Comparison of ENCODE assay signal across 12 cellular contexts in genomic region chr1:10065344-10065685, GRCh38. TPM values are rescaled to one million over a fixed set of nuclear protein-coding genes. Genes with fewer than 3 reads are reported as not detected.
DNase-seq lines count a peak whose midpoint lies in the region; ATAC-seq and TF ChIP-seq lines count a peak whose summit lies in the region.
"Had no signal": no experiment of that assay in that cellular context is flagged by ENCODE, and none has a peak within 500 bp of the region (broad histone marks: within the 10 kb centered on the region; RNA-seq: fewer than 3 reads in every experiment).

No MANE protein-coding gene starts in this region.

- TF ChIP-seq CTCF in HFFc6 (IDR thresholded peaks at IDR 0.05) (no peak), adrenal gland (IDR thresholded peaks at IDR 0.05) (no peak), left ventricle myocardium inferior (IDR thresholded peaks at IDR 0.05; ENCODE audit: borderline replicate concordance) (no peak), osteocyte (IDR thresholded peaks at IDR 0.05) (no peak)

- no peak for TF ChIP-seq POLR2A in adrenal gland (IDR thresholded peaks at IDR 0.05)

- no peak for ATAC-seq in GM18858 (IDR thresholded peaks at IDR 0.05; ENCODE audit: unreplicated experiment)

- no peak overlapping the region for H3K4me3 ChIP-seq in adrenal gland
- no peak overlapping the region for H3K4me3 ChIP-seq in left ventricle myocardium inferior
- H3K4me3 ChIP-seq: BLaER1 had no signal

- peaks cover 21 to 45% of the 10 kb centered on the region in 2 donors for H3K4me1 ChIP-seq in adrenal gland (replicated peaks in 1 of 2)
- peaks cover 73% of the 10 kb centered on the region for H3K4me1 ChIP-seq in left ventricle myocardium inferior

- intact Hi-C loops in adrenal gland (cut with DNase I) (no loop called here), left ventricle myocardium inferior (cut with micrococcal nuclease) (no loop called here)

- WGBS in adrenal gland, 4 donors: 54 to 71% (median 62%) methylated on average over 7 of the region's 7 CpGs

- H3K4me3 Mint-ChIP-seq in HFFc6 (no peak overlapping the region; the same call in 1 of the 2 replicates), osteocyte (ENCODE audit: unreplicated experiment) (no peak overlapping the region)
- H3K4me3 Mint-ChIP-seq: central memory CD8-positive, alpha-beta T cell; IgD-negative memory B cell had no signal

- H3K36me3 Mint-ChIP-seq in HFFc6 (ENCODE audit: low read depth): peaks cover 5% of the 10 kb centered on the region
- H3K36me3 Mint-ChIP-seq in osteocyte (ENCODE audit: unreplicated experiment): peaks cover 5% of the 10 kb centered on the region

- H3K4me1 Mint-ChIP-seq in HFFc6 (ENCODE audit: low read depth) (peaks cover 64% of the 10 kb centered on the region), osteocyte (ENCODE audit: unreplicated experiment) (peaks cover 18% of the 10 kb centered on the region)

- no peak for DNase-seq in HFFc6
- DNase-seq in adrenal gland: peak in 6 of 7 donors; percentile 27 to 66 (median 47)
- DNase-seq in left ventricle myocardium inferior: no peak
- no peak for DNase-seq in osteocyte (ENCODE audit: extremely low spot score, unreplicated experiment)
- DNase-seq in activated effector memory CD4-positive, alpha-beta T cell treated with Interleukin-2 at 50 U/mL for 16 hours: no peak
- DNase-seq in SW 1271 (lab: John Stamatoyannopoulos, UW): no peak
- no peak for DNase-seq in NCI-H446 (lab: John Stamatoyannopoulos, UW)
- DNase-seq: NCI-H446 treated with DMSO at 0.1 percent for 48 hours had no signal

- H3K9me3 Mint-ChIP-seq in HFFc6 (no peaks in the 10 kb centered on the region), osteocyte (ENCODE audit: unreplicated experiment) (no peaks in the 10 kb centered on the region)
- H3K9me3 Mint-ChIP-seq: central memory CD8-positive, alpha-beta T cell; IgD-negative memory B cell had no signal

- H3K27me3 Mint-ChIP-seq in HFFc6 (ENCODE audit: insufficient read depth) (peaks cover 2% of the 10 kb centered on the region), osteocyte (ENCODE audit: unreplicated experiment) (no peaks in the 10 kb centered on the region)
- H3K27me3 Mint-ChIP-seq: central memory CD8-positive, alpha-beta T cell; IgD-negative memory B cell had no signal

- peak overlapping the region; percentile 64 for H3K27ac Mint-ChIP-seq in HFFc6
- H3K27ac Mint-ChIP-seq in osteocyte (ENCODE audit: unreplicated experiment): peak overlapping the region; percentile 38
- H3K27ac Mint-ChIP-seq: IgD-negative memory B cell had no signal

- no peaks in the 10 kb centered on the region for H3K36me3 ChIP-seq in adrenal gland (replicated peaks in 1 of 2)
- H3K36me3 ChIP-seq in left ventricle myocardium inferior: no peaks in the 10 kb centered on the region

- H3K9me3 ChIP-seq in adrenal gland (replicated peaks in 1 of 3) (no peaks in the 10 kb centered on the region), left ventricle myocardium inferior (replicated peaks) (no peaks in the 10 kb centered on the region)
- H3K9me3 ChIP-seq: BLaER1 had no signal

- H3K27me3 ChIP-seq in adrenal gland (no peaks in the 10 kb centered on the region), left ventricle myocardium inferior (ENCODE audit: low read depth) (no peaks in the 10 kb centered on the region)
- H3K27me3 ChIP-seq: BLaER1 had no signal

- H3K27ac ChIP-seq in adrenal gland: peak overlapping the region in 2 of 5 donors; percentile 62 to 91
- peak overlapping the region; percentile 95 for H3K27ac ChIP-seq in left ventricle myocardium inferior (replicated peaks)
- H3K27ac ChIP-seq: BLaER1 had no signal

RNA-seq across cellular contexts. Expression of gene UBE4B, which starts 32.6 kb away (rescaled TPM):
- 10 to 100 TPM; 46.2 to 66.0 (median 58.6) TPM for total RNA-seq in HFFc6 (2021; fragmentation: NEBNext Ultra II Directional; extraction: Animal tissue kit (Norgen Biotek cat#: 25700))
- total RNA-seq in adrenal gland (10 to 100 TPM; 34.5 to 87.1 (median 66.2) TPM), left ventricle myocardium inferior (80.3 TPM), osteocyte (59.3 and 62.2 TPM in 2 replicates)
- 10 to 100 TPM; 18.7 to 33.6 (median 19.0) TPM for polyA plus RNA-seq in adrenal gland

Comparison
In these comparisons a context has a peak if more than half of its experiments do, and no peak if none do; other contexts are left out.
1. DNase-seq: peak in adrenal gland (6 of 7); none in HFFc6 (single experiment), left ventricle myocardium inferior (single experiment), osteocyte (single experiment), activated effector memory CD4-positive, alpha-beta T cell treated with Interleukin-2 at 50 U/mL for 16 hours (single experiment), SW 1271 (0 of 2) and NCI-H446 (0 of 2).